ENCODE assay signal across 18 cellular contexts in the genomic region with DNA sequence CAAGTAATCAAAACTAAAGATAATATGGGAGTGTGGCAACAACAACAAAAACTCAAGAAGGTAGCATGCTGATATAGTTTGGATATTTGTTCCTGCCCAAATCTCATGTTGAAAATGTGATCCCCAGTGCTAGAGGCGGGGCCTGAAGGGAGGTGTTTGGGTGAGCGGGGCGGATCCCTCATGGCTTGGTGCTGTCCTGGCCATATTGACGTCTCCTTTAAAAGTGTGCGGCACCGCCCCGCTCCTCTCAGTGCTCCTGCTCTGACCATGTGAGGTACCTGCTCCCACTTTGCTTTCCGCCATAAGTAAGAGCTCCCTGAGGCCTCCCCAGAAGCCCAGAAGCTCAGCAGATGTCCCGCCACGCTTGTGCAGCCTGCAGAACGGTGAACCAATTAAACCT.
"Had no signal": no experiment of that assay in that cellular context is flagged by ENCODE, and none has a peak within 500 bp of the region (broad histone marks: within the 10 kb centered on the region; RNA-seq: fewer than 3 reads in every experiment).

No MANE protein-coding gene starts in this region.

- H3K27ac ChIP-seq: colonic mucosa, heart left ventricle, left ventricle myocardium inferior, sigmoid colon, thyroid gland had no signal

- DNase-seq: activated CD4-positive, alpha-beta T cell treated with anti-CD3 and anti-CD28 coated beads, Interleukin-2, amount 10 ng/mL, durations not matched to agents 7 days and 5 days; activated CD8-positive, alpha-beta T cell treated with anti-CD3 and anti-CD28 coated beads, Interleukin-2, amount 10 ng/mL, durations not matched to agents 7 days and 5 days; activated naive CD4-positive, alpha-beta T cell treated with anti-CD3 and anti-CD28 coated beads for 36 hours; activated T-cell treated with anti-CD3 and anti-CD28 coated beads, Interleukin-2, amount 50 U/mL, for 24 hours; anterior cingulate cortex; caudate nucleus; colonic mucosa; heart left ventricle; immature natural killer cell; kidney glomerular epithelial cell; left ventricle myocardium inferior; mammary epithelial cell; midbrain; occipital lobe; sigmoid colon; stimulated activated CD4-positive, alpha-beta T cell treated with anti-CD3 and anti-CD28 coated beads, Interleukin-4, amount 100 ng/mL, for 24 hours; thyroid gland had no signal

- H3K36me3 ChIP-seq: colonic mucosa, left ventricle myocardium inferior, sigmoid colon, thyroid gland had no signal

- H3K27me3 ChIP-seq: colonic mucosa, heart left ventricle, sigmoid colon, thyroid gland had no signal

- H3K9me3 ChIP-seq: colonic mucosa, left ventricle myocardium inferior, sigmoid colon, thyroid gland had no signal

- H3K4me1 ChIP-seq: colonic mucosa, sigmoid colon, thyroid gland had no signal

- H3K4me3 ChIP-seq: colonic mucosa, heart left ventricle, left ventricle myocardium inferior, sigmoid colon, thyroid gland had no signal

- ATAC-seq: activated CD8-positive, alpha-beta T cell treated with anti-CD3 and anti-CD28 coated beads, Interleukin-2, amount 10 ng/mL, durations not matched to agents 7 days and 5 days; heart left ventricle; stimulated activated memory B cell treated with anti-CD40 and anti-IgM and Interleukin-4, amounts not matched to agents 10 μg/mL and 1 μg/mL and 100 μg/mL, for 72 hours had no signal
